Comparison of ENCODE assay signal across 31 cellular contexts in the genomic region with DNA sequence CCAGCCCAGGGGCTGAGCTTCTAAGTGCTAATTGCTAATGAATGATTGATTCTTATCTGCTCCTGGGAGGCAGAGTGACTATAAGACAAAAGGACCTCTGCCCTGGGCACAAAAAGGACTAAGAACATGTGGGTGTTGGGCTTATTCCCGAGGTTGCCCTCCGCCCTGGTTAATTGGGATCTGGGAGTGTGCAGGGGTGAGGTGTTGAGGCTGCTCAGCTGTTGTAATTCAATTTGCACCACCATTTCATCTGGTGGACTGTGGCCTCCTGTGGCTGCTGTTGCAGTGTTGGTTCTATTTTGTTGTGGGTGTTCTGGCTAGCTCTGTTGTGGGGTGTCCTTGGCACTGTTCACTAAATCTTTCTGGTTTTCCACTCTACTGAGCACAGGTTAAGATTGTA. TPM values are rescaled to one million over a fixed set of nuclear protein-coding genes. Genes with fewer than 3 reads are reported as not detected.
DNase-seq lines count a peak whose midpoint lies in the region; ATAC-seq, FAIRE-seq and TF ChIP-seq lines count a peak whose summit lies in the region.
"Had no signal": no experiment of that assay in that cellular context is flagged by ENCODE, and none has a peak within 500 bp of the region (broad histone marks: within the 10 kb centered on the region; RNA-seq: fewer than 3 reads in every experiment).

No MANE protein-coding gene starts in this region.

- intact Hi-C loops in mucosa of descending colon (cut with DNase I, micrococcal nuclease): no loop called here
- intact Hi-C loops in tibial artery (cut with DNase I; ENCODE audit: low total_unique reads): no loop called here

- H3K36me3 ChIP-seq in mucosa of descending colon (ENCODE audit: low read depth): no peaks in the 10 kb centered on the region
- no peaks in the 10 kb centered on the region for H3K36me3 ChIP-seq in small intestine (ENCODE audit: control insufficient read depth in 2 of 2, insufficient read depth in 2 of 2, low read length in 2 of 2)
- H3K36me3 ChIP-seq in tibial artery: no peaks in the 10 kb centered on the region
- H3K36me3 ChIP-seq: BE2C, BLaER1 had no signal

- H3K4me3 ChIP-seq in mucosa of descending colon (no peak overlapping the region), small intestine (ENCODE audit: low read depth in 1 of 2, low read length in 2 of 2) (no peak overlapping the region), tibial artery (no peak overlapping the region)
- H3K4me3 ChIP-seq: A549, BLaER1 had no signal

- H3K27me3 ChIP-seq in small intestine (ENCODE audit: control insufficient read depth in 2 of 2, insufficient read depth in 2 of 2, low read length in 2 of 2): peaks cover 3 to 8% of the 10 kb centered on the region in 2 donors
- peaks cover 0 to 20% of the 10 kb centered on the region in 2 donors for H3K27me3 ChIP-seq in tibial artery

- no peak for FAIRE-seq in small intestine (lab: Jason Lieb, UNC)
- FAIRE-seq: A549, G401.6, GM12891, GM19239 had no signal

- ATAC-seq in mucosa of descending colon: peak; percentile 8
- ATAC-seq: A549 had no signal

- TF ChIP-seq CTCF in mucosa of descending colon (IDR thresholded peaks at IDR 0.05) (no peak), tibial artery (IDR thresholded peaks at IDR 0.05) (no peak)

- WGBS in small intestine, 3 donors: 21 to 56% (median 39%) methylated on average over 2 of the region's 2 CpGs

- no peaks in the 10 kb centered on the region for H3K4me1 ChIP-seq in mucosa of descending colon (ENCODE audit: low read depth)
- H3K4me1 ChIP-seq in small intestine (ENCODE audit: control insufficient read depth in 2 of 2, insufficient read depth in 1 of 2, low read depth in 1 of 2, low read length in 1 of 2): no peaks in the 10 kb centered on the region
- H3K4me1 ChIP-seq in tibial artery: peaks cover 0 to 10% (median 5%) of the 10 kb centered on the region in 4 donors
- H3K4me1 ChIP-seq: BE2C had no signal

- H3K27ac ChIP-seq in small intestine (ENCODE audit: low read depth in 1 of 2, low read length in 1 of 2) (no peak overlapping the region), tibial artery (no peak overlapping the region)
- H3K27ac ChIP-seq: 22Rv1, A549, BLaER1 had no signal

- H3K9me3 ChIP-seq in mucosa of descending colon: no peaks in the 10 kb centered on the region
- H3K9me3 ChIP-seq in small intestine (ENCODE audit: control insufficient read depth, low read depth): no peaks in the 10 kb centered on the region
- no peaks in the 10 kb centered on the region for H3K9me3 ChIP-seq in tibial artery
- H3K9me3 ChIP-seq: A549, BE2C had no signal

- DNase-seq in NCI-H82 (lab: John Stamatoyannopoulos, UW) (peak; percentile 32), NCI-H82 treated with DMSO at 0.1 percent for 48 hours (lab: John Stamatoyannopoulos, UW; ENCODE audit: unreplicated experiment) (no peak), ELF-1 (ENCODE audit: low read depth, low spot score) (peak; percentile 35), mucosa of descending colon (no peak), small intestine (peak; percentile 82), tibial artery (no peak), OCI-M2 (lab: John Stamatoyannopoulos, UW; ENCODE audit: unreplicated experiment) (no peak)
- DNase-seq: ACHN; BE2C; C1 segment of cervical spinal cord; CD4-positive, alpha-beta memory T cell; CD4-positive, CD25-positive, alpha-beta regulatory T cell; CD8-positive, alpha-beta memory T cell; COR-L47; DMS 273 treated with DMSO at 0.1 percent for 48 hours; DMS153; DMS53; DMS79; DND-41; EL; GF-D8 had no signal

RNA-seq across cellular contexts. Expression of a gene that starts 13.3 kb away (rescaled TPM):
- total RNA-seq in mucosa of descending colon: not detected
- polyA plus RNA-seq in small intestine: not detected
- total RNA-seq: A172; CD4-positive, alpha-beta memory T cell; CD4-positive, CD25-positive, alpha-beta regulatory T cell; CD8-positive, alpha-beta memory T cell; Daoy had no signal
- polyA plus RNA-seq: A549; AG04450; CD14-positive monocyte; CD4-positive, alpha-beta memory T cell; CD4-positive, CD25-positive, alpha-beta regulatory T cell; CD8-positive, alpha-beta memory T cell had no signal

RNA-seq across cellular contexts. Expression of a gene that starts 48.5 kb away (rescaled TPM):
- total RNA-seq in mucosa of descending colon: not detected
- polyA plus RNA-seq in small intestine: under 1 TPM in 1 of 3 donors, not detected in 2; 0.01 TPM
- total RNA-seq: CD4-positive, alpha-beta memory T cell; CD4-positive, CD25-positive, alpha-beta regulatory T cell; CD8-positive, alpha-beta memory T cell had no signal
- polyA plus RNA-seq: AG04450; CD14-positive monocyte; CD4-positive, alpha-beta memory T cell; CD4-positive, CD25-positive, alpha-beta regulatory T cell; CD8-positive, alpha-beta memory T cell had no signal

Comparison
In these comparisons a context has a peak if more than half of its experiments do, and no peak if none do; other contexts are left out.
1. DNase-seq: peak in NCI-H82 (single experiment), ELF-1 (single experiment) and small intestine (single experiment); none in NCI-H82 treated with DMSO at 0.1 percent for 48 hours (single experiment), mucosa of descending colon (0 of 3), tibial artery (0 of 2) and OCI-M2 (single experiment).